16 cellular contexts compared by ENCODE assay signal in genomic region chr18:63382843-63383242, GRCh38. TPM values are rescaled to one million over a fixed set of nuclear protein-coding genes. Genes with fewer than 3 reads are reported as not detected.
A peak's percentile ranks its signal among the peaks of the same experiment; 100 is the strongest.
DNase-seq lines count a peak whose midpoint lies in the region; ATAC-seq and TF ChIP-seq lines count a peak whose summit lies in the region.
"Had no signal": no experiment of that assay in that cellular context is flagged by ENCODE, and none has a peak within 500 bp of the region (broad histone marks: within the 10 kb centered on the region; RNA-seq: fewer than 3 reads in every experiment).

No MANE protein-coding gene starts in this region.

- DNase-seq in SK-N-SH (no peak), RWPE2 (ENCODE audit: low spot score) (no peak), myocyte (ENCODE audit: low read depth) (peak; percentile 10), cerebellar cortex (ENCODE audit: low spot score) (no peak), NCI-H2107 treated with DMSO at 0.1 percent for 48 hours (lab: John Stamatoyannopoulos, UW; ENCODE audit: unreplicated experiment) (no peak)
- DNase-seq: C1 segment of cervical spinal cord; Calu3; CD4-positive, alpha-beta memory T cell; COR-L47; DMS153; DMS79 treated with DMSO at 0.1 percent for 48 hours; GF-D8; GOT3; HFFc6 had no signal

- peaks cover 20% of the 10 kb centered on the region for H3F3A ChIP-seq in SK-N-SH (replicated peaks; ENCODE audit: insufficient read depth)

- H2AFZ ChIP-seq in SK-N-SH (ENCODE audit: low read depth), result no peak overlapping the region

- H3K9ac ChIP-seq in SK-N-SH, result no peak overlapping the region

- peaks cover 0 to 18% of the 10 kb centered on the region in 2 experiments; a peak in 1 of 4 replicates for H3K4me1 ChIP-seq in SK-N-SH (ENCODE audit: control insufficient read depth in 1 of 2, insufficient read depth in 2 of 2, low read depth in 1 of 2, low read length in 1 of 2)
- peaks cover 10% of the 10 kb centered on the region for H3K4me1 ChIP-seq in RWPE2 (ENCODE audit: insufficient read depth, poor library complexity, severe bottlenecking)
- H3K4me1 ChIP-seq: HAP-1 had no signal

- POLR2A ChIA-PET in SK-N-SH (lab: Yijun Ruan, JAX), result no interaction called here

- no peak for TF ChIP-seq EP300 in SK-N-SH (IDR thresholded peaks at IDR 0.05; ENCODE audit: borderline replicate concordance in 1 of 2, low read depth in 1 of 2, low read length in 1 of 2)

- H3K27me3 ChIP-seq in SK-N-SH (ENCODE audit: insufficient read depth) (no peaks in the 10 kb centered on the region), RWPE2 (ENCODE audit: insufficient read depth, poor library complexity, severe bottlenecking) (no peaks in the 10 kb centered on the region)

- no peaks in the 10 kb centered on the region for H4K20me1 ChIP-seq in SK-N-SH (ENCODE audit: insufficient read depth)

- H3K4me3 ChIP-seq in SK-N-SH (ENCODE audit: low read depth in 2 of 2, low read length in 1 of 2) (no peak overlapping the region), RWPE2 (ENCODE audit: severe bottlenecking) (no peak overlapping the region)
- H3K4me3 ChIP-seq: HAP-1 had no signal

- TF ChIP-seq CTCF in SK-N-SH (IDR thresholded peaks at IDR 0.05), result no peak
- TF ChIP-seq CTCF in RWPE2 (IDR thresholded peaks at IDR 0.05; ENCODE audit: poor library complexity, severe bottlenecking), result no peak

- no peaks in the 10 kb centered on the region for H3K79me2 ChIP-seq in SK-N-SH (ENCODE audit: insufficient read depth)

- WGBS in SK-N-SH (ENCODE audit: low lambda C conversion rate), result 90% methylated on average over 2 of the region's 3 CpGs

- TF ChIP-seq RAD21 in SK-N-SH (IDR thresholded peaks at IDR 0.05; ENCODE audit: low read length), result no peak

- ATAC-seq in SK-N-SH treated with all-trans-retinoic acid at 6 μM for 48 hours (no peak), RWPE2 (ENCODE audit: low read depth) (peak; percentile 14; the same call in 1 of the 3 replicates)

- CTCF ChIA-PET in SK-N-SH (lab: Yijun Ruan, JAX), result no interaction called here

- H3K27ac ChIP-seq in SK-N-SH (ENCODE audit: low read depth in 2 of 2, low read length in 1 of 2), result no peak overlapping the region
- H3K27ac ChIP-seq in RWPE2 (ENCODE audit: poor library complexity, severe bottlenecking), result no peak overlapping the region

- no peaks in the 10 kb centered on the region for H3K9me2 ChIP-seq in SK-N-SH

- H3K9me3 ChIP-seq in SK-N-SH, result no peaks in the 10 kb centered on the region
- H3K9me3 ChIP-seq in RWPE2 (ENCODE audit: severe bottlenecking), result no peaks in the 10 kb centered on the region
- H3K9me3 ChIP-seq: HAP-1 had no signal

- H3K4me2 ChIP-seq in SK-N-SH, result no peak overlapping the region

- H3K36me3 ChIP-seq in SK-N-SH (replicated peaks in 1 of 2; ENCODE audit: control insufficient read depth in 1 of 2, insufficient read depth in 2 of 2, low read length in 1 of 2) (peaks cover 11 to 33% of the 10 kb centered on the region in 2 experiments), RWPE2 (ENCODE audit: low read depth) (no peaks in the 10 kb centered on the region)
- H3K36me3 ChIP-seq: HAP-1 had no signal

TF ChIP-seq in SK-N-SH treated with all-trans-retinoic acid at 6 μM for 48 hours, 23 proteins besides CTCF, POLR2A, EP300 and RAD21:
- TF ChIP-seq ISL1 (CRISPR knock-in tag; IDR thresholded peaks at IDR 0.05) (no peak), ZNF565 (CRISPR knock-in tag; conservative IDR thresholded peaks at IDR 0.05; ENCODE audit: low read depth) (peak; percentile 58; the same call in 1 of the 2 replicates)

TF ChIP-seq in SK-N-SH, 30 proteins besides CTCF, POLR2A, EP300 and RAD21 (continues in another document):
- TF ChIP-seq POLR2AphosphoS5 (IDR thresholded peaks at IDR 0.05; ENCODE audit: low read depth, low read length), result no peak
- TF ChIP-seq RCOR1 (IDR thresholded peaks at IDR 0.05; ENCODE audit: low read length), result no peak
- TF ChIP-seq ZBTB33 (IDR thresholded peaks at IDR 0.05; ENCODE audit: borderline replicate concordance, low read depth), result no peak
- TF ChIP-seq SMC3 (IDR thresholded peaks at IDR 0.05; ENCODE audit: low read depth, low read length), result no peak
- TF ChIP-seq IRF3 (IDR thresholded peaks at IDR 0.05; ENCODE audit: low read depth, low read length), result no peak
- no peak for TF ChIP-seq MAX (IDR thresholded peaks at IDR 0.05; ENCODE audit: low read depth)
- TF ChIP-seq USF1 (IDR thresholded peaks at IDR 0.05; ENCODE audit: borderline replicate concordance, low read depth), result no peak
- TF ChIP-seq REST (IDR thresholded peaks at IDR 0.05; ENCODE audit: low read depth, low read length), result no peak
- no peak for TF ChIP-seq TEAD4 (IDR thresholded peaks at IDR 0.05; ENCODE audit: borderline replicate concordance, insufficient read depth)
- TF ChIP-seq GABPA (IDR thresholded peaks at IDR 0.05; ENCODE audit: low read depth), result no peak
- TF ChIP-seq ELF1 (IDR thresholded peaks at IDR 0.05), result no peak
- TF ChIP-seq EZH2phosphoT487 (IDR thresholded peaks at IDR 0.05; ENCODE audit: borderline replicate concordance, low read depth), result no peak
- no peak for TF ChIP-seq SIN3A (IDR thresholded peaks at IDR 0.05; ENCODE audit: borderline replicate concordance, low read depth, low read length)
- TF ChIP-seq RFX5 (IDR thresholded peaks at IDR 0.05; ENCODE audit: low read length), result no peak

RNA-seq across cellular contexts. Expression of gene KDSR, which starts 15.8 kb away (rescaled TPM):
- polyA plus RNA-seq in SK-N-SH (2012; rRNA removed), result 21.2 and 22.3 TPM in 2 replicates
- 32.1 and 34.6 TPM in 2 replicates for polyA plus RNA-seq in SK-N-SH (2012; cell fraction: cytosol; rRNA removed)
- 18.6 and 21.6 TPM in 2 replicates for polyA plus RNA-seq in SK-N-SH (2012; cell fraction: nucleus; rRNA removed)
- 32.8 and 42.3 TPM in 2 replicates for total RNA-seq in myocyte
- polyA plus RNA-seq in myocyte (2012), result 33.2 TPM

RNA-seq across cellular contexts. Expression of gene VPS4B, which starts 39.4 kb away (rescaled TPM):
- 15.0 and 18.0 TPM in 2 replicates for polyA plus RNA-seq in SK-N-SH (2012; rRNA removed)
- polyA plus RNA-seq in SK-N-SH (2012; cell fraction: cytosol; rRNA removed), result 20.8 and 23.5 TPM in 2 replicates
- 8.2 and 13.0 TPM in 2 replicates for polyA plus RNA-seq in SK-N-SH (2012; cell fraction: nucleus; rRNA removed)
- total RNA-seq in myocyte, result 18.8 and 19.6 TPM in 2 replicates
- polyA plus RNA-seq in myocyte (2012), result 15.6 TPM
